Comparison of ENCODE assay signal across 1 cellular context in genomic region chr3:21913791-21914190, GRCh38.
TF ChIP-seq lines count a peak whose summit lies in the region.

No MANE protein-coding gene starts in this region.

TF ChIP-seq in WTC11, 78 proteins besides CTCF, POLR2A, EP300 and RAD21 (continued from another document):
- no peak for TF ChIP-seq PRRX2 (CRISPR knock-in tag; IDR thresholded peaks at IDR 0.05)
